Comparison of ENCODE assay signal across 23 cellular contexts in genomic region chr5:81907012-81907411, GRCh38.
"Had no signal": no experiment of that assay in that cellular context is flagged by ENCODE, and none has a peak within 500 bp of the region (broad histone marks: within the 10 kb centered on the region; RNA-seq: fewer than 3 reads in every experiment).

No MANE protein-coding gene starts in this region.

- DNase-seq: activated CD4-positive, alpha-beta T cell treated with anti-CD3 and anti-CD28 coated beads for 4 hours; activated CD4-positive, alpha-beta T cell treated with anti-CD3 and anti-CD28 coated beads, Interleukin-2, amount 50 U/mL, for 4 hours; activated effector memory CD4-positive, alpha-beta T cell treated with Interleukin-2 at 50 U/mL for 16 hours; activated naive CD4-positive, alpha-beta T cell treated with Interleukin-2 at 50 U/mL for 16 hours; activated T-cell treated with anti-CD3 and anti-CD28 coated beads for 4 hours; aorta; dorsolateral prefrontal cortex; effector memory CD4-positive, alpha-beta T cell; head of caudate nucleus; hippocampal formation; left cardiac atrium; left ventricle myocardium superior; naive B cell; right lobe of liver; stimulated activated CD4-positive, alpha-beta T cell treated with anti-CD3 and anti-CD28 coated beads, Interleukin-12 subunit alpha, Interleukin-12 subunit beta, amount 100 ng/mL, for 4 hours; stimulated activated CD4-positive, alpha-beta T cell treated with anti-CD3 and anti-CD28 coated beads, Interleukin-4, amount 100 ng/mL, for 1 hour; stimulated activated naive CD8-positive, alpha-beta T cell treated with anti-CD3 and anti-CD28 coated beads, Interleukin-15, Interleukin-2, amounts not matched to agents 100 U/mL and 50 U/mL, for 24 hours; T-helper 17 cell; testis; transverse colon; uterus had no signal

- H3K36me3 ChIP-seq: right lobe of liver, transverse colon, uterus had no signal

- H3K9me3 ChIP-seq: right lobe of liver, testis, transverse colon, uterus had no signal

- H3K4me1 ChIP-seq: right lobe of liver, transverse colon had no signal

- H3K27me3 ChIP-seq: dorsolateral prefrontal cortex, right lobe of liver, testis, transverse colon, uterus had no signal

- H3K27ac ChIP-seq: coronary artery, right lobe of liver, skin epidermis, testis, transverse colon, uterus had no signal

- H3K4me3 ChIP-seq: coronary artery, dorsolateral prefrontal cortex, right lobe of liver, skin epidermis, testis, transverse colon, uterus had no signal
